Comparison of ENCODE assay signal across 8 cellular contexts in genomic region chr20:49846206-49846807, GRCh38. TPM values are rescaled to one million over a fixed set of nuclear protein-coding genes. Genes with fewer than 3 reads are reported as not detected.
DNase-seq lines count a peak whose midpoint lies in the region; ATAC-seq and TF ChIP-seq lines count a peak whose summit lies in the region.

No MANE protein-coding gene starts in this region.

- H3K4me1 ChIP-seq in NT2/D1 (ENCODE audit: insufficient read depth, insufficient read length), result no peaks in the 10 kb centered on the region
- peaks cover 0 to 21% (median 8%) of the 10 kb centered on the region in 3 donors for H3K4me1 ChIP-seq in gastroesophageal sphincter
- H3K4me1 ChIP-seq in prostate gland (replicated peaks), result peaks cover 5% of the 10 kb centered on the region

- no peak for TF ChIP-seq EP300 in gastroesophageal sphincter (IDR thresholded peaks at IDR 0.05)

- DNase-seq in COR-L47 (lab: John Stamatoyannopoulos, UW), result peak; percentile 21
- peak; percentile 32 to 81 for DNase-seq in HL-60 (ENCODE audit: low read depth in 1 of 2, low spot score in 1 of 2)
- peak; percentile 52 for DNase-seq in NT2/D1 (ENCODE audit: low read depth, low spot score)
- peak; percentile 48 to 51 for DNase-seq in activated T-cell treated with anti-CD3 and anti-CD28 coated beads, Interleukin-2, amount 50 U/mL, for 72 hours
- DNase-seq in prostate gland (ENCODE audit: low spot score), result peak; percentile 63

- no peaks in the 10 kb centered on the region for H3K4me1 Mint-ChIP-seq in activated T-cell treated with anti-CD3 and anti-CD28 coated beads, Interleukin-2, amount 50 U/mL, for 72 hours (ENCODE audit: low read depth)

- H3K27ac Mint-ChIP-seq in activated T-cell treated with anti-CD3 and anti-CD28 coated beads, Interleukin-2, amount 50 U/mL, for 72 hours, result no peak overlapping the region

- H3K4me3 ChIP-seq in HL-60 (replicated peaks; ENCODE audit: insufficient read depth, low read length), result no peak overlapping the region
- H3K4me3 ChIP-seq in NT2/D1 (ENCODE audit: insufficient read length, low read depth), result no peak overlapping the region
- H3K4me3 ChIP-seq in gastroesophageal sphincter, result no peak overlapping the region
- no peak overlapping the region for H3K4me3 ChIP-seq in prostate gland

- peak overlapping the region; percentile 59 for H3K27ac ChIP-seq in HL-60 (replicated peaks)
- no peak overlapping the region for H3K27ac ChIP-seq in gastroesophageal sphincter
- H3K27ac ChIP-seq in prostate gland, result no peak overlapping the region

- H3K27me3 Mint-ChIP-seq in activated T-cell treated with anti-CD3 and anti-CD28 coated beads, Interleukin-2, amount 50 U/mL, for 72 hours (ENCODE audit: low read depth), result no peaks in the 10 kb centered on the region

- no peak overlapping the region for H3K9ac ChIP-seq in NT2/D1 (ENCODE audit: insufficient read length, low read depth)

- WGBS in gastroesophageal sphincter (ENCODE audit: low coverage in 1 of 2), 2 donors, result 70 to 76% methylated on average over 4 to 6 of the region's 6 CpGs
- WGBS in prostate gland, result 74% methylated on average over 6 of the region's 6 CpGs

- ATAC-seq in activated T-cell treated with anti-CD3 and anti-CD28 coated beads, Interleukin-2, amount 50 U/mL, for 72 hours (replicated peaks in 1 of 2), result peak; percentile 58 to 66
- ATAC-seq in gastroesophageal sphincter (no peak), HG03354 (IDR thresholded peaks at IDR 0.05; ENCODE audit: poor library complexity, severe bottlenecking, unreplicated experiment) (no peak), HG02759 (IDR thresholded peaks at IDR 0.05; ENCODE audit: unreplicated experiment) (no peak)

- TF ChIP-seq POLR2A in gastroesophageal sphincter (IDR thresholded peaks at IDR 0.05) (no peak), prostate gland (IDR thresholded peaks at IDR 0.05) (no peak)

- peaks cover 0 to 1% of the 10 kb centered on the region in 2 donors for H3K9me3 Mint-ChIP-seq in activated T-cell treated with anti-CD3 and anti-CD28 coated beads, Interleukin-2, amount 50 U/mL, for 72 hours

- H3K36me3 ChIP-seq in NT2/D1 (ENCODE audit: insufficient read depth, insufficient read length, low read length) (peaks cover 23% of the 10 kb centered on the region), gastroesophageal sphincter (peaks cover 0 to 65% of the 10 kb centered on the region in 2 donors), prostate gland (no peaks in the 10 kb centered on the region)

- H3K9me3 ChIP-seq in NT2/D1 (ENCODE audit: insufficient read depth, low read length), result peaks cover 8% of the 10 kb centered on the region; the same call in 1 of the 2 replicates
- H3K9me3 ChIP-seq in gastroesophageal sphincter, result no peaks in the 10 kb centered on the region
- no peaks in the 10 kb centered on the region for H3K9me3 ChIP-seq in prostate gland

- TF ChIP-seq CTCF in HL-60 (IDR thresholded peaks at IDR 0.05; ENCODE audit: insufficient read depth, low read length) (no peak), gastroesophageal sphincter (IDR thresholded peaks at IDR 0.05) (peak; percentile 40 to 64 (median 62)), prostate gland (IDR thresholded peaks at IDR 0.05) (peak; percentile 48 to 76 (median 70))

- peaks cover 3 to 11% of the 10 kb centered on the region in 2 donors for H3K36me3 Mint-ChIP-seq in activated T-cell treated with anti-CD3 and anti-CD28 coated beads, Interleukin-2, amount 50 U/mL, for 72 hours (ENCODE audit: insufficient read depth in 2 of 2)

- no peak overlapping the region for H3K4me3 Mint-ChIP-seq in activated T-cell treated with anti-CD3 and anti-CD28 coated beads, Interleukin-2, amount 50 U/mL, for 72 hours

- intact Hi-C loops in prostate gland (cut with DNase I), result loop anchor here (2.0 kb wide), 1 partner anchor 236 kb away; no protein-coding TSS in a partner anchor

- H3K27me3 ChIP-seq in HL-60 (ENCODE audit: insufficient read depth, poor library complexity, severe bottlenecking) (no peaks in the 10 kb centered on the region), NT2/D1 (ENCODE audit: insufficient read depth, insufficient read length) (no peaks in the 10 kb centered on the region), gastroesophageal sphincter (no peaks in the 10 kb centered on the region), prostate gland (replicated peaks; ENCODE audit: insufficient read depth) (no peaks in the 10 kb centered on the region)

RNA-seq across cellular contexts. Expression of gene SLC9A8, which starts 33.7 kb away (rescaled TPM):
- total RNA-seq in activated T-cell treated with anti-CD3 and anti-CD28 coated beads, Interleukin-2, amount 50 U/mL, for 72 hours, result 10 to 100 TPM; 19.0 to 19.9 TPM
- total RNA-seq in gastroesophageal sphincter (1 to 10 TPM; 4.7 to 9.3 (median 7.5) TPM), prostate gland (10 to 100 TPM; 13.5 to 26.4 TPM)

Comparison
In these comparisons a context has a peak if more than half of its experiments do, and no peak if none do; other contexts are left out.
1. ATAC-seq: peak in activated T-cell treated with anti-CD3 and anti-CD28 coated beads, Interleukin-2, amount 50 U/mL, for 72 hours (2 of 2); none in gastroesophageal sphincter (single experiment), HG03354 (single experiment) and HG02759 (single experiment).
2. Peak in every context shown above with its lines, with median percentiles within 50 percentile points of each other: DNase-seq.